Comparison of ENCODE assay signal across 8 cellular contexts in the genomic region with DNA sequence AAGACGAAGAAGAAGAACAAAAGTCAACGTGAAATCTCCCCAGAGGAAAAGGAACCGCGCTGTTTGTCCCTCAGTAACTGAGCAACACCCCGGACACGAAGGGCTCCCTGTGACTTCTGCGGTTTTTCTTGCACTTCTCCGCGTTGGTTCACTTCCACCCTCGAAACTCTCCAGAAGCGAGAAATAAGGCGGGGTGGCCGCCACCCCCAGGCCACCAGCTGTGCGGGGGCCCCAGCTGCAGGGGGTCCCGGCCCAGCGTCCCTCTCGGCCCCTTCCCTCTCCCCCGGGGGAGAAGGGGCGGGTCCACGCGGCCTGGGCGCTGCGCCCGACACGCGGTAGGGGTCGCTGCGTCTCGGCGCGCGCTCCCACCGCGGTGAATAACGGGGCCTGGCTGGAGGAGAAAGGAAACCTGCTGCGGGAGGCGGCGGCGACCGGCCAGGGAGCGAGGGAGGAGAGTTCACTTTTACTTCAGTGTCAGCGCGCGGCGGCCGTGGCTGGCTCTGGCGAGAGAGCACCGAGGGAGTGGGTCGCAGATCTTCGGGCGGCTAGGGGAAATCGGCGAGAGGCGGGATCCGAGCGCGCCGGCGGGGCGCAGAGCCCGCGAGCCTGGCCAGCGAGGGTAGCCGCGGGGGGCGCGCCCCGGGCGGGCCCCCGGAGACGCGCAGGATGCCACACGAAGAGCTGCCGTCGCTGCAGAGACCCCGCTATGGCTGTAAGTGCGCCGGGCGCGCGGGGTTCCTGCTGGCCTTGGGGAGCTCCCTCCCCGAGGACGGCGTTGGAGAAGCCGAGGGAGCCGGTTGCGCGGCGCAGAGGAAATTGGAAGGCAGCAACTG. TPM values are rescaled to one million over a fixed set of nuclear protein-coding genes. Genes with fewer than 3 reads are reported as not detected.
A peak's percentile ranks its signal among the peaks of the same experiment; 100 is the strongest.
DNase-seq lines count a peak whose midpoint lies in the region; ATAC-seq and TF ChIP-seq lines count a peak whose summit lies in the region.

IQGAP2 (plus strand) TSS at position 406 of the 833 bp plus-strand sequence; CDS start at position 667, 261 bp downstream.

- no peak within 1 kb of the TSS for H2BK5ac ChIP-seq in H9 (ENCODE audit: insufficient read length, low read length)

- H3K4me3 ChIP-seq in GM12865 (ENCODE audit: low read depth, low read length) (peak within 1 kb of the TSS; percentile 64), Loucy (ENCODE audit: low read length, poor library complexity, severe bottlenecking) (peak within 1 kb of the TSS; percentile 92)

- H4K8ac ChIP-seq in H9 (replicated peaks; ENCODE audit: insufficient read length, low read depth, low read length): no peak within 1 kb of the TSS

- H2AFZ ChIP-seq in H9 (ENCODE audit: low read length) (peak within 1 kb of the TSS; percentile 3), Loucy (ENCODE audit: low read length) (peak within 1 kb of the TSS; percentile 71)

- peak; percentile 40 for ATAC-seq in WTC11

- WGBS in H9 (ENCODE audit: extremely low coverage, insufficient read length, low lambda C conversion rate): no CpG with 5 or more reads among the region's 89 CpGs

- peaks cover 24% of the 10 kb centered on the region; the same call in 1 of the 2 replicates for H3F3A ChIP-seq in Loucy (ENCODE audit: low read depth)

- H2BK12ac ChIP-seq in H9 (ENCODE audit: insufficient read length, low read depth, low read length): no peak within 1 kb of the TSS

- no peaks in the 10 kb centered on the region; a peak in 1 of 5 replicates for H3K9me3 Mint-ChIP-seq in H9
- no peaks in the 10 kb centered on the region for H3K9me3 Mint-ChIP-seq in WTC11

- H3K4me1 Mint-ChIP-seq in H9 (peaks cover 29% of the 10 kb centered on the region in 2 experiments), WTC11 (peaks cover 50% of the 10 kb centered on the region)

- H3K56ac ChIP-seq in H9 (ENCODE audit: insufficient read length, low read depth, low read length): no peak within 1 kb of the TSS

- H3K23ac ChIP-seq in H9 (ENCODE audit: insufficient read length, low read depth, low read length): no peak within 1 kb of the TSS

- H3K4me3 Mint-ChIP-seq in H9: peak within 1 kb of the TSS; percentile 91 to 96
- peak within 1 kb of the TSS; percentile 90 for H3K4me3 Mint-ChIP-seq in WTC11

- H3K4me1 ChIP-seq in H9 (ENCODE audit: insufficient read depth, low read length) (peaks cover 11% of the 10 kb centered on the region; the same call in 1 of the 2 replicates), Loucy (ENCODE audit: insufficient read depth, low read length, poor library complexity, severe bottlenecking) (peaks cover 56% of the 10 kb centered on the region)

- peaks cover 18% of the 10 kb centered on the region; the same call in 1 of the 2 replicates for H3K79me2 ChIP-seq in H9 (ENCODE audit: insufficient read depth, low read length)
- H3K79me2 ChIP-seq in Loucy (ENCODE audit: insufficient read depth, low read length): peaks cover 32% of the 10 kb centered on the region

- H4K20me1 ChIP-seq in H9 (ENCODE audit: control insufficient read depth, insufficient read depth, insufficient read length) (no peaks in the 10 kb centered on the region), Loucy (ENCODE audit: insufficient read depth, low read length, poor library complexity, severe bottlenecking) (peaks cover 25% of the 10 kb centered on the region)

- H3K18ac ChIP-seq in H9 (ENCODE audit: insufficient read length, low read depth, low read length): peak within 1 kb of the TSS; percentile 61

- peaks cover 7% of the 10 kb centered on the region for H3K23me2 ChIP-seq in H9 (ENCODE audit: insufficient read length, low read depth, low read length, poor library complexity, severe bottlenecking)

- H3K36me3 ChIP-seq in Loucy (ENCODE audit: insufficient read depth, low read length): no peaks in the 10 kb centered on the region

- no peak within 1 kb of the TSS for H2BK15ac ChIP-seq in H9 (ENCODE audit: low read depth, low read length)

- H3K27ac ChIP-seq in H9 (ENCODE audit: insufficient read length, low read depth, low read length): no peak within 1 kb of the TSS

- TF ChIP-seq CTCF in GM12865 (IDR thresholded peaks at IDR 0.05; ENCODE audit: insufficient read depth, low read depth, low read length, missing control alignments) (peak; percentile 83), H9 (conservative IDR thresholded peaks at IDR 0.05) (peak; percentile 87), Loucy (conservative IDR thresholded peaks at IDR 0.05; ENCODE audit: low read length) (peak; percentile 80), WTC11 (IDR thresholded peaks at IDR 0.05) (peak; percentile 68)

- H4K91ac ChIP-seq in H9 (ENCODE audit: insufficient read length, low read depth, low read length): no peak within 1 kb of the TSS

- no peak within 1 kb of the TSS for H3T11ph ChIP-seq in H9 (ENCODE audit: low read length)

- H3K27me3 ChIP-seq in H9 (ENCODE audit: insufficient read depth, low read length): no peaks in the 10 kb centered on the region
- no peaks in the 10 kb centered on the region for H3K27me3 ChIP-seq in Loucy (ENCODE audit: insufficient read depth, low read length, poor library complexity, severe bottlenecking)

- peaks cover 3% of the 10 kb centered on the region for H3K79me1 ChIP-seq in H9 (ENCODE audit: insufficient read depth, low read depth, low read length, poor library complexity, severe bottlenecking)

- no peaks in the 10 kb centered on the region; a peak in 1 of 7 replicates for H3K36me3 Mint-ChIP-seq in H9 (ENCODE audit: insufficient read depth in 1 of 3, low read depth in 3 of 3)
- H3K36me3 Mint-ChIP-seq in WTC11: no peaks in the 10 kb centered on the region

- CTCF ChIA-PET in WTC11 (lab: Charles Lee): interaction anchor here (0.6 to 5.1 kb wide), 58 partner anchors 9 to 416 kb away, joined by 3 to 71 read pairs (median 5); partner anchors contain the start of gene F2RL1

- H3K27ac Mint-ChIP-seq in H9: peak within 1 kb of the TSS; percentile 60 to 96 (median 96); a peak in 5 of 7 replicates
- peak within 1 kb of the TSS; percentile 92 for H3K27ac Mint-ChIP-seq in WTC11

- no peaks in the 10 kb centered on the region for H3K9me2 ChIP-seq in Loucy (replicated peaks; ENCODE audit: low read depth, low read length)

- DNase-seq in GM12865 (ENCODE audit: low read depth) (peak; percentile 90), H9 (peak; percentile 74), WTC11 (ENCODE audit: low spot score) (peak; percentile 79), left kidney (ENCODE audit: low read depth, low spot score) (peak; percentile 95), NCI-H1694 (lab: John Stamatoyannopoulos, UW) (no peak)
- DNase-seq in central memory CD4-positive, alpha-beta T cell: peak; percentile 94
- DNase-seq in stimulated activated CD4-positive, alpha-beta T cell treated with anti-CD3 and anti-CD28 coated beads, Interleukin-2, amount 100 ng/mL, for 48 hours: peak; percentile 70 to 77

- H3K14ac ChIP-seq in H9 (ENCODE audit: insufficient read depth, low read length): peak within 1 kb of the TSS; percentile 73; the same call in 1 of the 2 replicates

- H3K4me2 ChIP-seq in H9 (ENCODE audit: insufficient read depth, insufficient read length, low read length): peak within 1 kb of the TSS; percentile 56
- peak within 1 kb of the TSS; percentile 89 for H3K4me2 ChIP-seq in Loucy (ENCODE audit: low read depth, low read length, poor library complexity, severe bottlenecking)

- no peak within 1 kb of the TSS for H2BK120ac ChIP-seq in H9 (ENCODE audit: low read depth, low read length, poor library complexity, severe bottlenecking)

- H4K5ac ChIP-seq in H9 (ENCODE audit: insufficient read length, low read depth, low read length): no peak within 1 kb of the TSS

- no peak within 1 kb of the TSS for H2BK20ac ChIP-seq in H9 (ENCODE audit: low read depth, low read length, poor library complexity, severe bottlenecking)

- H3K9me3 ChIP-seq in H9 (ENCODE audit: control insufficient read depth, low read depth, low read length) (no peaks in the 10 kb centered on the region), Loucy (ENCODE audit: insufficient read depth, low read depth, low read length) (no peaks in the 10 kb centered on the region)

- no peak within 1 kb of the TSS for H2AK5ac ChIP-seq in H9 (ENCODE audit: insufficient read length, low read length)

- H3K9ac ChIP-seq in H9 (ENCODE audit: extremely low read depth, insufficient read length, low read length): peak within 1 kb of the TSS; percentile 27
- H3K9ac ChIP-seq in Loucy (ENCODE audit: low read depth, low read length, poor library complexity, severe bottlenecking): peak within 1 kb of the TSS; percentile 96

- H3K27me3 Mint-ChIP-seq in H9 (ENCODE audit: low read depth): peaks cover 15% of the 10 kb centered on the region
- no peaks in the 10 kb centered on the region; the same call in 1 of the 2 replicates for H3K27me3 Mint-ChIP-seq in WTC11 (ENCODE audit: low read depth)

- H3K4ac ChIP-seq in H9 (ENCODE audit: low read depth, low read length): no peak within 1 kb of the TSS

- POLR2A ChIA-PET in WTC11 (lab: Charles Lee): interaction anchor here (0.8 to 1.3 kb wide), 3 partner anchors 23 to 145 kb away, joined by 3 read pairs; no protein-coding TSS in a partner anchor

TF ChIP-seq in WTC11, 78 proteins besides CTCF, POLR2A, EP300 and RAD21 (continues in another document):
- TF ChIP-seq GABPB1 (CRISPR knock-in tag; IDR thresholded peaks at IDR 0.05) (peak; percentile 49; the same call in 1 of the 2 replicates), MAX (CRISPR knock-in tag; IDR thresholded peaks at IDR 0.05) (peak; percentile 51; the same call in 1 of the 2 replicates), HMGXB4 (CRISPR knock-in tag; IDR thresholded peaks at IDR 0.05) (peak; percentile 100)

RNA-seq across cellular contexts. Expression of gene IQGAP2, which starts in this region (rescaled TPM):
- total RNA-seq in H9 (2021) (22.5 and 23.2 TPM in 2 replicates), WTC11 (2021) (63.0 to 70.6 TPM (median 64.4 TPM) in 3 replicates)
